In the genomic region with DNA sequence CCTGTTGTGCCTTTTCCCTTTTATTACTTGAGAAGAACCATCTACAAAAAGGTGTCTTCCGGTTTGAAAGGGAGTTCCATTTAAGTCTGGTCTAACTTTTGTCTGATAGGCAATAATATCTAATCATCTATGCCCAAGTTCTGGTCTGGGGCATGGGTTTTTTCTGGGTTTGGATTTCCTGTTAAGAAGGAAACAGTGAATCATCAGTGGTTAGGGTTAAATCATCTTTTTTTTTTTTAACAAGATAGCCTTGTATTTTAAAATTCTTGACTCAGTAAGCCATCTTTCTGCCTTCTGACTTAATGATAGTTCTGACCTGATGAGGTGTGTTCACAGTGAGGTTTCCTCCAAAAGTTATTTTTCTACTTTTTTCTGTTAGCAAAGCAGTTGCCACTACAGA, we compare ENCODE assay signal across 32 cellular contexts. TPM values are rescaled to one million over a fixed set of nuclear protein-coding genes. Genes with fewer than 3 reads are reported as not detected.
DNase-seq lines count a peak whose midpoint lies in the region; ATAC-seq, FAIRE-seq and TF ChIP-seq lines count a peak whose summit lies in the region.
"Had no signal": no experiment of that assay in that cellular context is flagged by ENCODE, and none has a peak within 500 bp of the region (broad histone marks: within the 10 kb centered on the region; RNA-seq: fewer than 3 reads in every experiment).

No MANE protein-coding gene starts in this region.

- H3K9ac ChIP-seq in astrocyte (ENCODE audit: low read length): no peak overlapping the region

- no peak overlapping the region for H3K4me3 Mint-ChIP-seq in astrocyte (ENCODE audit: unreplicated experiment)
- H3K4me3 Mint-ChIP-seq: activated B cell treated with CpG ODN at 0.5 μM for 24 hours; activated CD4-positive, alpha-beta T cell treated with anti-CD3 and anti-CD28 coated beads, Interleukin-2, amount 10 ng/mL, durations not matched to agents 7 days and 5 days; activated naive CD8-positive, alpha-beta T cell treated with anti-CD3 and anti-CD28 coated beads for 36 hours; stimulated activated memory B cell treated with anti-CD40 and anti-IgM and Interleukin-4, amounts not matched to agents 10 μg/mL and 1 μg/mL and 100 μg/mL, for 72 hours; T-helper 2 cell treated with Interferon-gamma antibody and Interleukin-4, amounts not matched to agents 5 μg/mL and 100 μg/mL, for 36 hours had no signal

- H3K4me2 ChIP-seq in astrocyte (ENCODE audit: low read length) (no peak overlapping the region), osteoblast (ENCODE audit: insufficient read depth, low read length) (no peak overlapping the region)

- no peak overlapping the region for H3K27ac Mint-ChIP-seq in astrocyte (ENCODE audit: unreplicated experiment)
- H3K27ac Mint-ChIP-seq: activated B cell treated with CpG ODN at 0.5 μM for 24 hours; activated CD4-positive, alpha-beta T cell treated with anti-CD3 and anti-CD28 coated beads, Interleukin-2, amount 10 ng/mL, durations not matched to agents 7 days and 5 days; activated naive CD8-positive, alpha-beta T cell treated with anti-CD3 and anti-CD28 coated beads for 36 hours; stimulated activated memory B cell treated with anti-CD40 and anti-IgM and Interleukin-4, amounts not matched to agents 10 μg/mL and 1 μg/mL and 100 μg/mL, for 72 hours; T-helper 2 cell treated with Interferon-gamma antibody and Interleukin-4, amounts not matched to agents 5 μg/mL and 100 μg/mL, for 36 hours had no signal

- ATAC-seq in HG03196 (IDR thresholded peaks at IDR 0.05; ENCODE audit: unreplicated experiment) (no peak), HG02885 (IDR thresholded peaks at IDR 0.05; ENCODE audit: poor library complexity, unreplicated experiment) (no peak)
- ATAC-seq: Panc1; stimulated activated memory B cell treated with anti-CD40 and anti-IgM and Interleukin-4, amounts not matched to agents 10 μg/mL and 1 μg/mL and 100 μg/mL, for 72 hours had no signal

- H3K79me2 ChIP-seq in astrocyte (ENCODE audit: insufficient read depth, low read length) (no peaks in the 10 kb centered on the region), osteoblast (ENCODE audit: insufficient read depth, low read length) (no peaks in the 10 kb centered on the region)

- H4K20me1 ChIP-seq in astrocyte (ENCODE audit: insufficient read depth, low read length): no peaks in the 10 kb centered on the region
- no peaks in the 10 kb centered on the region for H4K20me1 ChIP-seq in osteoblast (ENCODE audit: insufficient read depth, low read length)

- H3K27me3 ChIP-seq in astrocyte (ENCODE audit: insufficient read depth, low read length): no peaks in the 10 kb centered on the region
- H3K27me3 ChIP-seq in osteoblast (ENCODE audit: insufficient read depth, low read length): no peaks in the 10 kb centered on the region
- H3K27me3 ChIP-seq: ovary, transverse colon had no signal

- peaks cover 9% of the 10 kb centered on the region for H3K9me3 Mint-ChIP-seq in astrocyte (ENCODE audit: unreplicated experiment)

- no peak for TF ChIP-seq CTCF in astrocyte (IDR thresholded peaks at IDR 0.05; ENCODE audit: insufficient read depth, low read depth, low read length)
- TF ChIP-seq CTCF in osteoblast (IDR thresholded peaks at IDR 0.05; ENCODE audit: extremely low read depth, low read depth, low read length): no peak

- H3K4me1 Mint-ChIP-seq in astrocyte (ENCODE audit: low read depth, unreplicated experiment): peaks cover 3% of the 10 kb centered on the region
- H3K4me1 Mint-ChIP-seq: activated B cell treated with CpG ODN at 0.5 μM for 24 hours; stimulated activated memory B cell treated with anti-CD40 and anti-IgM and Interleukin-4, amounts not matched to agents 10 μg/mL and 1 μg/mL and 100 μg/mL, for 72 hours had no signal

- H3K9me3 ChIP-seq in astrocyte (ENCODE audit: insufficient read depth, low read depth, low read length) (no peaks in the 10 kb centered on the region), osteoblast (ENCODE audit: low read depth, low read length) (no peaks in the 10 kb centered on the region)
- H3K9me3 ChIP-seq: HAP-1, ovary, transverse colon had no signal

- no peak overlapping the region for H2AFZ ChIP-seq in astrocyte (ENCODE audit: low read depth, low read length)
- no peak overlapping the region for H2AFZ ChIP-seq in osteoblast (ENCODE audit: low read length)

- no peak for FAIRE-seq in astrocyte (lab: Jason Lieb, UNC)
- FAIRE-seq: G401.6 had no signal

- H3K4me3 ChIP-seq in astrocyte (ENCODE audit: insufficient read depth, low read depth, low read length) (no peak overlapping the region), osteoblast (ENCODE audit: insufficient read depth, low read length) (no peak overlapping the region)
- H3K4me3 ChIP-seq: coronary artery, HAP-1, lung, ovary, transverse colon had no signal

- DNase-seq in Kasumi-1 (lab: John Stamatoyannopoulos, UW) (peak; percentile 24 to 36), NCI-H226 (peak; percentile 31), astrocyte (ENCODE audit: low read depth) (peak; percentile 1), osteoblast (ENCODE audit: insufficient read length, low spot score, missing footprints) (peak; percentile 11), 8988T (no peak)
- DNase-seq: activated B cell treated with CpG ODN at 0.5 μM for 24 hours; activated CD4-positive, alpha-beta T cell treated with anti-CD3 and anti-CD28 coated beads, Interleukin-2, amount 10 ng/mL, durations not matched to agents 7 days and 5 days; activated gamma-delta T cell; activated naive CD8-positive, alpha-beta T cell treated with anti-CD3 and anti-CD28 coated beads for 36 hours; activated T-cell treated with anti-CD3 and anti-CD28 coated beads, Interleukin-2, amount 50 U/mL, for 1 hour; anterior cingulate cortex; Caco-2; DMS53; effector CD8-positive, alpha-beta T cell; IMR-90; NCI-H1417; NCI-H2029; NCI-H524 treated with DMSO at 0.1 percent for 48 hours; ovary; retina; SIG-M5; transverse colon had no signal

- H3K36me3 Mint-ChIP-seq in astrocyte (ENCODE audit: low read depth, unreplicated experiment): no peaks in the 10 kb centered on the region
- H3K36me3 Mint-ChIP-seq: activated naive CD8-positive, alpha-beta T cell treated with anti-CD3 and anti-CD28 coated beads for 36 hours; stimulated activated memory B cell treated with anti-CD40 and anti-IgM and Interleukin-4, amounts not matched to agents 10 μg/mL and 1 μg/mL and 100 μg/mL, for 72 hours had no signal

- H3K36me3 ChIP-seq in astrocyte (ENCODE audit: insufficient read depth, low read length): no peaks in the 10 kb centered on the region
- no peaks in the 10 kb centered on the region for H3K36me3 ChIP-seq in osteoblast (ENCODE audit: insufficient read depth, low read length)
- H3K36me3 ChIP-seq: HAP-1, ovary, transverse colon had no signal

- H3K27ac ChIP-seq in astrocyte (ENCODE audit: low read depth, low read length) (no peak overlapping the region), osteoblast (ENCODE audit: low read depth, low read length) (no peak overlapping the region)
- H3K27ac ChIP-seq: C4-2B, coronary artery, ovary, transverse colon had no signal

- H3K27me3 Mint-ChIP-seq in astrocyte (ENCODE audit: low read depth, unreplicated experiment): no peaks in the 10 kb centered on the region
- H3K27me3 Mint-ChIP-seq: activated B cell treated with CpG ODN at 0.5 μM for 24 hours; activated CD4-positive, alpha-beta T cell treated with anti-CD3 and anti-CD28 coated beads, Interleukin-2, amount 10 ng/mL, durations not matched to agents 7 days and 5 days; stimulated activated memory B cell treated with anti-CD40 and anti-IgM and Interleukin-4, amounts not matched to agents 10 μg/mL and 1 μg/mL and 100 μg/mL, for 72 hours had no signal

- H3K4me1 ChIP-seq in astrocyte (ENCODE audit: insufficient read depth, low read length): no peaks in the 10 kb centered on the region
- no peaks in the 10 kb centered on the region for H3K4me1 ChIP-seq in osteoblast (ENCODE audit: insufficient read depth, low read length)
- H3K4me1 ChIP-seq: HAP-1, transverse colon had no signal

RNA-seq across cellular contexts. Expression of gene CPNE8, which starts 29.3 kb away (rescaled TPM):
- total RNA-seq in astrocyte (9.1 and 9.4 TPM in 2 replicates), osteoblast (20.6 and 23.9 TPM in 2 replicates)
- total RNA-seq: IMR-90 had no signal
